32 cellular contexts compared by ENCODE assay signal in the genomic region with DNA sequence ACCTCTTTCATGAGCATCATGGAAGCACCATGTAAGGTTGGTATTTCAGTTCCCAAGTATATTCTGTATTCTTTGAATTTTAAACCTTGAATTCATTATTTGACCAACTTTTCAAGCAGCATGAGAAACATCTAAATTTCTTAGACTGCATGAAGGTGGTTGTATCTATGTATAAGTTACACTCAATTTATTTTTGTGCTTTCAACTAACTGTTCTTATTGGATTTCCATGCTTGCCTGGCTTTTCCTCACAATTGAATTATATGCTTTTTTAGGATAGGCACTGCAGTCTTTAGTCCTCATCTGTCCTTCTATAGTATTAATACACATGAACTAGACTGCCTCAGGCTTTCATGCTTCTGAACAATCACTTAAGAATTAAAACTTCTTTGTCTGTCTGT.
"Had no signal": no experiment of that assay in that cellular context is flagged by ENCODE, and none has a peak within 500 bp of the region (broad histone marks: within the 10 kb centered on the region; RNA-seq: fewer than 3 reads in every experiment).

No MANE protein-coding gene starts in this region.

- H3K4me3 ChIP-seq: adrenal gland, body of pancreas, breast epithelium, cardiac muscle cell had no signal

- ATAC-seq: activated naive CD4-positive, alpha-beta T cell treated with anti-CD3 and anti-CD28 coated beads, Interleukin-2, amount 50 U/mL, for 72 hours; activated naive CD8-positive, alpha-beta T cell treated with anti-CD3 and anti-CD28 coated beads, Interleukin-2, amount 50 U/mL, for 24 hours; activated T-cell treated with anti-CD3 and anti-CD28 coated beads, Interleukin-2, amount 50 U/mL, for 4 hours; activated T-cell treated with anti-CD3 and anti-CD28 coated beads, Interleukin-2, amount 50 U/mL, for 72 hours; activated T-helper 17 cell treated with anti-CD3 and anti-CD28 coated beads, Interleukin-2, amount 50 U/mL, for 72 hours; body of pancreas had no signal

- H3K27me3 ChIP-seq: adrenal gland, body of pancreas, brain microvascular endothelial cell, breast epithelium, cardiac muscle cell had no signal

- H3K27ac ChIP-seq: adrenal gland, body of pancreas, brain microvascular endothelial cell, breast epithelium, cardiac muscle cell had no signal

- H3K4me1 ChIP-seq: adrenal gland, body of pancreas, breast epithelium had no signal

- H3K36me3 ChIP-seq: adrenal gland, brain microvascular endothelial cell, breast epithelium, cardiac muscle cell had no signal

- H3K9me3 ChIP-seq: adrenal gland, body of pancreas, breast epithelium had no signal

- DNase-seq: activated effector memory CD4-positive, alpha-beta T cell treated with anti-CD3 and anti-CD28 coated beads, Interleukin-2, amount 50 U/mL, for 16 hours; activated effector memory CD4-positive, alpha-beta T cell treated with Interleukin-2 at 50 U/mL for 16 hours; activated gamma-delta T cell; activated gamma-delta T cell treated with Interleukin-2 at 50 U/mL for 16 hours; activated naive CD4-positive, alpha-beta T cell; activated naive CD4-positive, alpha-beta T cell treated with anti-CD3 and anti-CD28 coated beads for 36 hours; activated naive CD4-positive, alpha-beta T cell treated with anti-CD3 and anti-CD28 coated beads, Interleukin-2, amount 10 ng/mL, durations not matched to agents 7 days and 5 days; activated naive CD4-positive, alpha-beta T cell treated with anti-CD3 and anti-CD28 coated beads, Interleukin-2, amount 50 U/mL, for 16 hours; activated naive CD4-positive, alpha-beta T cell treated with Interleukin-2 at 50 U/mL for 16 hours; activated naive CD8-positive, alpha-beta T cell treated with anti-CD3 and anti-CD28 coated beads for 36 hours; activated naive CD8-positive, alpha-beta T cell treated with anti-CD3 and anti-CD28 coated beads, Interleukin-2, amount 10 ng/mL, durations not matched to agents 7 days and 5 days; activated naive CD8-positive, alpha-beta T cell treated with anti-CD3 and anti-CD28 coated beads, Interleukin-2, amount 50 U/mL, for 24 hours; activated T-cell treated with anti-CD3 and anti-CD28 coated beads for 4 hours; activated T-cell treated with anti-CD3 and anti-CD28 coated beads, Interleukin-2, amount 50 U/mL, for 1 hour; activated T-cell treated with anti-CD3 and anti-CD28 coated beads, Interleukin-2, amount 50 U/mL, for 24 hours; activated T-cell treated with anti-CD3 and anti-CD28 coated beads, Interleukin-2, amount 50 U/mL, for 4 hours; activated T-cell treated with anti-CD3 and anti-CD28 coated beads, Interleukin-2, amount 50 U/mL, for 48 hours; activated T-cell treated with anti-CD3 and anti-CD28 coated beads, Interleukin-2, amount 50 U/mL, for 72 hours; adrenal gland; amniotic stem cell; amygdala; anterior cingulate cortex; aorta; body of pancreas; brain microvascular endothelial cell; caudate nucleus; central memory CD4-positive, alpha-beta T cell; cerebellar nuclear complex had no signal
